Comparison of ENCODE assay signal across 12 cellular contexts in the genomic region with DNA sequence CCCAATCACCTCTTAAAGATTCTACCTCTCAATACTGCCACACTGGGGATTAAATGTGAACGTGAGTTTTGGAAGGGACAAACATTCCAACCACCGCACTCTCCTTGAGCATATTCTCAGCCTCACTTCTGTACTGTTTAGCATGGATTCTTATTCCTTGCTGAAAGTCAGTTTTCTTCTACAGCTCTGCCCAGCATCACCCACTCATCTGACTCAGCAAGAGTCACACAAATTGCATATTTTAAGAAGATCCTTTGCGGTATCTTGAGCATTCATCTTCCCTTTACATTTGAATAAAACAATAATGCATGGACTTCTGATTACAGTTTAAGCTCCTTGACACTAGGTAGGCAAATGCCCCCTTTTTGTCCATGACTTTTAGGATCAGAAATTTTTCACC.
A peak's percentile ranks its signal among the peaks of the same experiment; 100 is the strongest.
DNase-seq lines count a peak whose midpoint lies in the region; ATAC-seq and TF ChIP-seq lines count a peak whose summit lies in the region.
"Had no signal": no experiment of that assay in that cellular context is flagged by ENCODE, and none has a peak within 500 bp of the region (broad histone marks: within the 10 kb centered on the region; RNA-seq: fewer than 3 reads in every experiment).

No MANE protein-coding gene starts in this region.

- H3K9me3 Mint-ChIP-seq in natural killer cell: no peaks in the 10 kb centered on the region
- H3K9me3 Mint-ChIP-seq in natural killer cell treated with Interleukin-12 subunit alpha and Interleukin-12 subunit beta and Interleukin-15 and Interleukin-18, amount 100 ng/mL, for 72 hours: no peaks in the 10 kb centered on the region

- no peaks in the 10 kb centered on the region for H3K9me3 ChIP-seq in esophagus squamous epithelium
- H3K9me3 ChIP-seq: right atrium auricular region had no signal

- no peak overlapping the region for H3K27ac ChIP-seq in esophagus squamous epithelium

- no peak for ATAC-seq in natural killer cell
- no peak for ATAC-seq in natural killer cell treated with Interleukin-12 subunit alpha and Interleukin-12 subunit beta and Interleukin-15 and Interleukin-18, amount 100 ng/mL, for 72 hours

- peaks cover 0 to 65% (median 18%) of the 10 kb centered on the region in 3 donors for H3K4me1 ChIP-seq in esophagus squamous epithelium

- no peak for DNase-seq in natural killer cell
- DNase-seq in natural killer cell treated with Interleukin-12 subunit alpha and Interleukin-12 subunit beta and Interleukin-15 and Interleukin-18, amount 100 ng/mL, for 72 hours (ENCODE audit: low spot score): no peak
- DNase-seq in amniotic epithelial cell (ENCODE audit: low read depth): peak; percentile 80
- DNase-seq in kidney tubule cell (ENCODE audit: low spot score): peak; percentile 42
- no peak for DNase-seq in NCI-H1436 treated with DMSO at 0.1 percent for 48 hours (lab: John Stamatoyannopoulos, UW)
- DNase-seq in esophagus squamous epithelium (lab: John Stamatoyannopoulos, UW): no peak
- no peak for DNase-seq in activated gamma-delta T cell (lab: John Stamatoyannopoulos, UW)
- DNase-seq in HPDE6-E6E7 (ENCODE audit: extremely low spot score): no peak
- DNase-seq: activated CD4-positive, alpha-beta T cell treated with anti-CD3 and anti-CD28 coated beads for 1 hour; C1 segment of cervical spinal cord; NCI-H2107 had no signal

- H3K27me3 Mint-ChIP-seq in natural killer cell (ENCODE audit: low read depth in 2 of 2): no peaks in the 10 kb centered on the region
- H3K27me3 Mint-ChIP-seq in natural killer cell treated with Interleukin-12 subunit alpha and Interleukin-12 subunit beta and Interleukin-15 and Interleukin-18, amount 100 ng/mL, for 72 hours: no peaks in the 10 kb centered on the region

- TF ChIP-seq CTCF in natural killer cell (IDR thresholded peaks at IDR 0.05): no peak
- TF ChIP-seq CTCF in esophagus squamous epithelium (IDR thresholded peaks at IDR 0.05): no peak

- H3K4me1 Mint-ChIP-seq in natural killer cell: peaks cover 0 to 52% of the 10 kb centered on the region in 2 donors
- peaks cover 32 to 53% of the 10 kb centered on the region in 2 donors for H3K4me1 Mint-ChIP-seq in natural killer cell treated with Interleukin-12 subunit alpha and Interleukin-12 subunit beta and Interleukin-15 and Interleukin-18, amount 100 ng/mL, for 72 hours (ENCODE audit: low read depth in 2 of 2)

- peak overlapping the region; percentile 49 for H3K4me3 Mint-ChIP-seq in natural killer cell
- no peak overlapping the region for H3K4me3 Mint-ChIP-seq in natural killer cell treated with Interleukin-12 subunit alpha and Interleukin-12 subunit beta and Interleukin-15 and Interleukin-18, amount 100 ng/mL, for 72 hours

- intact Hi-C loops in natural killer cell (cut with micrococcal nuclease): loop anchor here (10.0 kb wide), 1 partner anchor 349 kb away; no protein-coding TSS in a partner anchor
- intact Hi-C loops in esophagus squamous epithelium (cut with DNase I): no loop called here

- no peak for TF ChIP-seq POLR2A in esophagus squamous epithelium (IDR thresholded peaks at IDR 0.05)

- H3K27me3 ChIP-seq in esophagus squamous epithelium: no peaks in the 10 kb centered on the region
- H3K27me3 ChIP-seq: right atrium auricular region had no signal

- 44 to 49% methylated on average over 3 of the region's 3 CpGs for WGBS in esophagus squamous epithelium, 2 donors

- no peak overlapping the region for H3K4me3 ChIP-seq in esophagus squamous epithelium
- H3K4me3 ChIP-seq: right atrium auricular region had no signal

- H3K36me3 Mint-ChIP-seq in natural killer cell: no peaks in the 10 kb centered on the region
- H3K36me3 Mint-ChIP-seq in natural killer cell treated with Interleukin-12 subunit alpha and Interleukin-12 subunit beta and Interleukin-15 and Interleukin-18, amount 100 ng/mL, for 72 hours: no peaks in the 10 kb centered on the region

- H3K27ac Mint-ChIP-seq in natural killer cell: peak overlapping the region in 1 of 2 donors; percentile 78
- H3K27ac Mint-ChIP-seq in natural killer cell treated with Interleukin-12 subunit alpha and Interleukin-12 subunit beta and Interleukin-15 and Interleukin-18, amount 100 ng/mL, for 72 hours: peak overlapping the region in 1 of 2 donors; percentile 5

- H3K36me3 ChIP-seq in esophagus squamous epithelium: peaks cover 0 to 17% (median 0%) of the 10 kb centered on the region in 3 donors

Comparison
In these comparisons a context has a peak if more than half of its experiments do, and no peak if none do; other contexts are left out.
1. DNase-seq: peak in amniotic epithelial cell (single experiment) and kidney tubule cell (single experiment); none in natural killer cell (single experiment), natural killer cell treated with Interleukin-12 subunit alpha and Interleukin-12 subunit beta and Interleukin-15 and Interleukin-18, amount 100 ng/mL, for 72 hours (single experiment), NCI-H1436 treated with DMSO at 0.1 percent for 48 hours (single experiment), esophagus squamous epithelium (single experiment), activated gamma-delta T cell (single experiment) and HPDE6-E6E7 (single experiment).